Comparison of ENCODE assay signal across 8 cellular contexts in the genomic region with DNA sequence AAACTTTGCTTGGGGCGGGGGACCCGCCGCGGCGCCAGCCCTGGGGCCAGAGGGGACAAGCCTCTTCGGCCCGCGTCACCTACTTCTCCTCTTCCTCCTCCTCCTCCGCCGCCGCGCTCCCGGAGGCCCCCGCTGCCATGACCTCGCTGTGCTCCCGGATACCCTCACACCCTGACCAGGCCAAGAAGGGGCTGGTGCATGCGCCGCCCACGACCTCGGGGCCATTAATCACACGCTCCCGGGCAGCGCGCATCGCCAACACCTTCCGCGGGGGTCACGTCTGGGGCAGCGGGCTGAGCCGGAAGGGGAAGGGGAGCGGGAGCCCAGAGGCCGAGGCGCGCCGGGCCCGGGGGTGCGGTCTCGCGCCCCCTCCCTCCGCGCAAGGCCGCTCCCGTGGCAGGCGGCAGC. TPM values are rescaled to one million over a fixed set of nuclear protein-coding genes. Genes with fewer than 3 reads are reported as not detected.
DNase-seq lines count a peak whose midpoint lies in the region; ATAC-seq and TF ChIP-seq lines count a peak whose summit lies in the region.

No MANE protein-coding gene starts in this region.

- H3K27ac ChIP-seq in angular gyrus (ENCODE audit: low read depth, low read length), result peak overlapping the region; percentile 32
- no peak overlapping the region for H3K27ac ChIP-seq in subcutaneous abdominal adipose tissue (ENCODE audit: low read depth, low read length)

- TF ChIP-seq CTCF in BE2C (IDR thresholded peaks at IDR 0.05; ENCODE audit: low read depth, low read length), result no peak

- H3K36me3 ChIP-seq in BE2C, result no peaks in the 10 kb centered on the region
- H3K36me3 ChIP-seq in subcutaneous abdominal adipose tissue (ENCODE audit: control insufficient read depth in 5 of 5, insufficient read depth in 5 of 5, low read length in 5 of 5), result no peaks in the 10 kb centered on the region

- peak overlapping the region; percentile 16 for H3K4me3 ChIP-seq in BE2C (ENCODE audit: low read depth, low read length)
- H3K4me3 ChIP-seq in subcutaneous abdominal adipose tissue (ENCODE audit: low read depth in 1 of 5, low read length in 5 of 5), result peak overlapping the region in 4 of 5 donors; percentile 62 to 71 (median 68)

- peaks cover 72% of the 10 kb centered on the region for H3K27me3 ChIP-seq in BE2C
- H3K27me3 ChIP-seq in subcutaneous abdominal adipose tissue (ENCODE audit: control insufficient read depth in 5 of 5, insufficient read depth in 4 of 5, low read length in 5 of 5), result peaks cover 15 to 43% (median 26%) of the 10 kb centered on the region in 5 donors

- no peak for DNase-seq in BE2C
- peak; percentile 24 for DNase-seq in kidney tubule cell (ENCODE audit: low spot score)
- no peak for DNase-seq in NCI-H2081 (lab: John Stamatoyannopoulos, UW)
- no peak for DNase-seq in NCI-H510A (lab: John Stamatoyannopoulos, UW)

- ATAC-seq in HG03439 (IDR thresholded peaks at IDR 0.05; ENCODE audit: unreplicated experiment), result peak; percentile 41

- no peak overlapping the region for H3K9ac ChIP-seq in subcutaneous abdominal adipose tissue (ENCODE audit: low read length in 5 of 5)

- H3K4me1 ChIP-seq in BE2C (no peaks in the 10 kb centered on the region), subcutaneous abdominal adipose tissue (ENCODE audit: control insufficient read depth in 5 of 5, insufficient read depth in 5 of 5, low read length in 5 of 5) (peaks cover 3 to 23% (median 20%) of the 10 kb centered on the region in 5 donors)

- TF ChIP-seq POLR2A in GM19099 (IDR thresholded peaks at IDR 0.05; ENCODE audit: extremely low read depth, insufficient read length, low read depth), result peak; percentile 15

- no peaks in the 10 kb centered on the region for H3K9me3 ChIP-seq in BE2C
- no peaks in the 10 kb centered on the region for H3K9me3 ChIP-seq in subcutaneous abdominal adipose tissue (ENCODE audit: control insufficient read depth in 5 of 5, low read length in 5 of 5)

RNA-seq across cellular contexts. Expression of gene CNR1, which starts 0.3 kb away (rescaled TPM):
- not detected for polyA plus RNA-seq in BE2C (2012; ENCODE audit: insufficient read depth, insufficient read length, low read depth)
